8 cellular contexts compared by ENCODE assay signal in genomic region chr7:50782376-50783208, GRCh38. TPM values are rescaled to one million over a fixed set of nuclear protein-coding genes. Genes with fewer than 3 reads are reported as not detected.
DNase-seq lines count a peak whose midpoint lies in the region; ATAC-seq and TF ChIP-seq lines count a peak whose summit lies in the region.

Gene GRB10 (minus strand): TSS chr7:50782896. CDS start chr7:50732322, 50,574 bp downstream.

- in situ Hi-C loops in KBM-7 (cut with MboI; ENCODE audit: low pct_unique_long_range_greater_than_20kb, low sequenced_read_pairs) = no loop called here

- peak; percentile 84 for DNase-seq in AG20443 (ENCODE audit: low spot score)
- DNase-seq in KBM-7 = peak; percentile 54
- DNase-seq in adipocyte (ENCODE audit: low read depth) = peak; percentile 69
- DNase-seq in cardiac septum (ENCODE audit: low spot score) = no peak
- DNase-seq in omental fat pad (ENCODE audit: low spot score) = no peak
- no peak for DNase-seq in RPMI8226
- DNase-seq in NCI-H446 treated with DMSO at 0.1 percent for 48 hours (lab: John Stamatoyannopoulos, UW) = no peak
- DNase-seq in epidermal melanocyte (ENCODE audit: insufficient read length, low spot score) = no peak

- peak; percentile 64 for ATAC-seq in omental fat pad (ENCODE audit: low FRiP score)

- intact Hi-C loops in cardiac septum (cut with DNase I) = no loop called here

- H3K36me3 ChIP-seq in adipocyte (ENCODE audit: control insufficient read depth, insufficient read depth, low read length, severe bottlenecking) = no peaks in the 10 kb centered on the region

- H3K9ac ChIP-seq in adipocyte (ENCODE audit: low read length) = no peak within 1 kb of the TSS

- peak within 1 kb of the TSS; percentile 68 for H3K4me3 ChIP-seq in adipocyte (ENCODE audit: low read length)

- H3K4me1 ChIP-seq in adipocyte (ENCODE audit: control insufficient read depth, insufficient read depth, low read length) = peaks cover 8% of the 10 kb centered on the region

- no peaks in the 10 kb centered on the region for H3K27me3 ChIP-seq in adipocyte (replicated peaks; ENCODE audit: control insufficient read depth, insufficient read depth, low read length)

- TF ChIP-seq CTCF in omental fat pad (IDR thresholded peaks at IDR 0.05) = no peak

- no peaks in the 10 kb centered on the region for H3K9me3 ChIP-seq in adipocyte (ENCODE audit: control insufficient read depth, low read length)

RNA-seq across cellular contexts. Expression of gene GRB10, which starts in this region (rescaled TPM):
- total RNA-seq in cardiac septum (51.8 TPM), omental fat pad (100 to 1,000 TPM in 1 of 4 donors, 10 to 100 TPM in 3; 64.6 to 100 (median 75.3) TPM)

Comparison
In these comparisons a context has a peak if more than half of its experiments do, and no peak if none do; other contexts are left out.
1. DNase-seq: peak in AG20443 (single experiment), KBM-7 (single experiment) and adipocyte (single experiment); none in cardiac septum (single experiment), omental fat pad (single experiment), RPMI8226 (single experiment), NCI-H446 treated with DMSO at 0.1 percent for 48 hours (single experiment) and epidermal melanocyte (single experiment).